In the genomic region with DNA sequence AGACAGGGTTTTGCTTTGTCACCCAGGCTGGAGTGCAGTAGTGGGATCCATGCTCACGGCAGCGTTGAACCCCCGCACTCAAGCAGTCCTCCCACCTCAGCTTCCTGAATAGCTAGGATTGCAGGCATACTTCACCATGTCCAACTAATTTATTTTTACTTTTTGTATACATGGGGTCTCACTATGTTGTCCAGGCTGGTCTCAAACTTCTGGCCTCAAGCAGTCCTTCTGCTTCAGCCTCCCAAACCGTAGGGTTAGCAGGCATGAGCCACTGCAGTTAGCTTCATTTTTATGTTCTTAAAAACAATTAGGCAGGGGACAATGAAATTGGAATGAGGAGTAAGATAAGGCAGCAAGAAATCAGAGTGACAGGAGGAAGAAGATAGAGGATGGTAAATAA, we compare ENCODE assay signal across 6 cellular contexts.
"Had no signal": no experiment of that assay in that cellular context is flagged by ENCODE, and none has a peak within 500 bp of the region (broad histone marks: within the 10 kb centered on the region; RNA-seq: fewer than 3 reads in every experiment).

No MANE protein-coding gene starts in this region.

- DNase-seq: IMR-90, KBM-7, KG1 had no signal

- H3K9me3 Mint-ChIP-seq: IgD-negative memory B cell had no signal

- FAIRE-seq: HTR-8/SVneo had no signal

- H3K4me3 Mint-ChIP-seq: IgD-negative memory B cell had no signal

- H3K27me3 Mint-ChIP-seq: IgD-negative memory B cell had no signal

- H3K27ac ChIP-seq: HL-60 had no signal
